Comparison of ENCODE assay signal across 3 cellular contexts in genomic region chr4:70694628-70695027, GRCh38. TPM values are rescaled to one million over a fixed set of nuclear protein-coding genes. Genes with fewer than 3 reads are reported as not detected.
"Had no signal": no experiment of that assay in that cellular context is flagged by ENCODE, and none has a peak within 500 bp of the region (broad histone marks: within the 10 kb centered on the region; RNA-seq: fewer than 3 reads in every experiment).

No MANE protein-coding gene starts in this region.

RNA-seq across cellular contexts. Expression of gene JCHAIN, which starts 28.3 kb away (rescaled TPM):
- total RNA-seq: HepG2, HT-29, HT1080 had no signal
- polyA plus RNA-seq: HepG2 had no signal
